ENCODE assay signal across 1 cellular context in the genomic region with DNA sequence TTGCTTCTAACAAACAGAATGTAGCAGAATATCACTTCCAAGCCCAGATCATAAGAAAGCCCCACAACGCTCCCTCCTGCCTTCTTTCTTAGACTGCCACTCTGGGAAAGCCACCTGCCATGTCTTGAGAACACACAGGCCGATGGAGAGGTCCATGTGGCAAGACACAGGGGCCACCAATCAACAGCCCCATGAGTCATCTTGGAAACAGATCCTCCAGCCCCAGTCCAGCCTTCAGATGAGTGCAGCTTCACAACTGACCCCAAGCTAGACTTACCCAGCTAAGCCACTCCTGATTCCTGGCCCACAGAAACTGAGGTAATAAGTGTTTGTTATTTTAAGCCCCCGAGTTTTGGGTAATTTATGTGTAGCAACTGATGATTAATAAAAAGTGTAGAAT.
TF ChIP-seq lines count a peak whose summit lies in the region.

No MANE protein-coding gene starts in this region.

TF ChIP-seq in GM23338, 12 proteins besides CTCF, POLR2A, EP300 and RAD21:
- TF ChIP-seq JUNB (IDR thresholded peaks at IDR 0.05; ENCODE audit: unreplicated experiment) (no peak), STAT1 (IDR thresholded peaks at IDR 0.05; ENCODE audit: unreplicated experiment) (no peak), EZH2 (IDR thresholded peaks at IDR 0.05; ENCODE audit: low read depth, unreplicated experiment) (no peak), ZNF331 (CRISPR knock-in tag; IDR thresholded peaks at IDR 0.05; ENCODE audit: low read depth) (no peak), NANOG (IDR thresholded peaks at IDR 0.05; ENCODE audit: borderline replicate concordance) (no peak), EZH2phosphoT487 (IDR thresholded peaks at IDR 0.05; ENCODE audit: unreplicated experiment) (no peak), CREB1 (CRISPR knock-in tag; IDR thresholded peaks at IDR 0.05; ENCODE audit: low read depth) (no peak)
- TF ChIP-seq, protein P1, sequence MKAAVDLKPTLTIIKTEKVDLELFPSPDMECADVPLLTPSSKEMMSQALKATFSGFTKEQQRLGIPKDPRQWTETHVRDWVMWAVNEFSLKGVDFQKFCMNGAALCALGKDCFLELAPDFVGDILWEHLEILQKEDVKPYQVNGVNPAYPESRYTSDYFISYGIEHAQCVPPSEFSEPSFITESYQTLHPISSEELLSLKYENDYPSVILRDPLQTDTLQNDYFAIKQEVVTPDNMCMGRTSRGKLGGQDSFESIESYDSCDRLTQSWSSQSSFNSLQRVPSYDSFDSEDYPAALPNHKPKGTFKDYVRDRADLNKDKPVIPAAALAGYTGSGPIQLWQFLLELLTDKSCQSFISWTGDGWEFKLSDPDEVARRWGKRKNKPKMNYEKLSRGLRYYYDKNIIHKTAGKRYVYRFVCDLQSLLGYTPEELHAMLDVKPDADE (IDR thresholded peaks at IDR 0.05) = no peak
- TF ChIP-seq, protein P2, sequence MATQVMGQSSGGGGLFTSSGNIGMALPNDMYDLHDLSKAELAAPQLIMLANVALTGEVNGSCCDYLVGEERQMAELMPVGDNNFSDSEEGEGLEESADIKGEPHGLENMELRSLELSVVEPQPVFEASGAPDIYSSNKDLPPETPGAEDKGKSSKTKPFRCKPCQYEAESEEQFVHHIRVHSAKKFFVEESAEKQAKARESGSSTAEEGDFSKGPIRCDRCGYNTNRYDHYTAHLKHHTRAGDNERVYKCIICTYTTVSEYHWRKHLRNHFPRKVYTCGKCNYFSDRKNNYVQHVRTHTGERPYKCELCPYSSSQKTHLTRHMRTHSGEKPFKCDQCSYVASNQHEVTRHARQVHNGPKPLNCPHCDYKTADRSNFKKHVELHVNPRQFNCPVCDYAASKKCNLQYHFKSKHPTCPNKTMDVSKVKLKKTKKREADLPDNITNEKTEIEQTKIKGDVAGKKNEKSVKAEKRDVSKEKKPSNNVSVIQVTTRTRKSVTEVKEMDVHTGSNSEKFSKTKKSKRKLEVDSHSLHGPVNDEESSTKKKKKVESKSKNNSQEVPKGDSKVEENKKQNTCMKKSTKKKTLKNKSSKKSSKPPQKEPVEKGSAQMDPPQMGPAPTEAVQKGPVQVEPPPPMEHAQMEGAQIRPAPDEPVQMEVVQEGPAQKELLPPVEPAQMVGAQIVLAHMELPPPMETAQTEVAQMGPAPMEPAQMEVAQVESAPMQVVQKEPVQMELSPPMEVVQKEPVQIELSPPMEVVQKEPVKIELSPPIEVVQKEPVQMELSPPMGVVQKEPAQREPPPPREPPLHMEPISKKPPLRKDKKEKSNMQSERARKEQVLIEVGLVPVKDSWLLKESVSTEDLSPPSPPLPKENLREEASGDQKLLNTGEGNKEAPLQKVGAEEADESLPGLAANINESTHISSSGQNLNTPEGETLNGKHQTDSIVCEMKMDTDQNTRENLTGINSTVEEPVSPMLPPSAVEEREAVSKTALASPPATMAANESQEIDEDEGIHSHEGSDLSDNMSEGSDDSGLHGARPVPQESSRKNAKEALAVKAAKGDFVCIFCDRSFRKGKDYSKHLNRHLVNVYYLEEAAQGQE (IDR thresholded peaks at IDR 0.05; ENCODE audit: unreplicated experiment) = no peak
- TF ChIP-seq, protein P3, sequence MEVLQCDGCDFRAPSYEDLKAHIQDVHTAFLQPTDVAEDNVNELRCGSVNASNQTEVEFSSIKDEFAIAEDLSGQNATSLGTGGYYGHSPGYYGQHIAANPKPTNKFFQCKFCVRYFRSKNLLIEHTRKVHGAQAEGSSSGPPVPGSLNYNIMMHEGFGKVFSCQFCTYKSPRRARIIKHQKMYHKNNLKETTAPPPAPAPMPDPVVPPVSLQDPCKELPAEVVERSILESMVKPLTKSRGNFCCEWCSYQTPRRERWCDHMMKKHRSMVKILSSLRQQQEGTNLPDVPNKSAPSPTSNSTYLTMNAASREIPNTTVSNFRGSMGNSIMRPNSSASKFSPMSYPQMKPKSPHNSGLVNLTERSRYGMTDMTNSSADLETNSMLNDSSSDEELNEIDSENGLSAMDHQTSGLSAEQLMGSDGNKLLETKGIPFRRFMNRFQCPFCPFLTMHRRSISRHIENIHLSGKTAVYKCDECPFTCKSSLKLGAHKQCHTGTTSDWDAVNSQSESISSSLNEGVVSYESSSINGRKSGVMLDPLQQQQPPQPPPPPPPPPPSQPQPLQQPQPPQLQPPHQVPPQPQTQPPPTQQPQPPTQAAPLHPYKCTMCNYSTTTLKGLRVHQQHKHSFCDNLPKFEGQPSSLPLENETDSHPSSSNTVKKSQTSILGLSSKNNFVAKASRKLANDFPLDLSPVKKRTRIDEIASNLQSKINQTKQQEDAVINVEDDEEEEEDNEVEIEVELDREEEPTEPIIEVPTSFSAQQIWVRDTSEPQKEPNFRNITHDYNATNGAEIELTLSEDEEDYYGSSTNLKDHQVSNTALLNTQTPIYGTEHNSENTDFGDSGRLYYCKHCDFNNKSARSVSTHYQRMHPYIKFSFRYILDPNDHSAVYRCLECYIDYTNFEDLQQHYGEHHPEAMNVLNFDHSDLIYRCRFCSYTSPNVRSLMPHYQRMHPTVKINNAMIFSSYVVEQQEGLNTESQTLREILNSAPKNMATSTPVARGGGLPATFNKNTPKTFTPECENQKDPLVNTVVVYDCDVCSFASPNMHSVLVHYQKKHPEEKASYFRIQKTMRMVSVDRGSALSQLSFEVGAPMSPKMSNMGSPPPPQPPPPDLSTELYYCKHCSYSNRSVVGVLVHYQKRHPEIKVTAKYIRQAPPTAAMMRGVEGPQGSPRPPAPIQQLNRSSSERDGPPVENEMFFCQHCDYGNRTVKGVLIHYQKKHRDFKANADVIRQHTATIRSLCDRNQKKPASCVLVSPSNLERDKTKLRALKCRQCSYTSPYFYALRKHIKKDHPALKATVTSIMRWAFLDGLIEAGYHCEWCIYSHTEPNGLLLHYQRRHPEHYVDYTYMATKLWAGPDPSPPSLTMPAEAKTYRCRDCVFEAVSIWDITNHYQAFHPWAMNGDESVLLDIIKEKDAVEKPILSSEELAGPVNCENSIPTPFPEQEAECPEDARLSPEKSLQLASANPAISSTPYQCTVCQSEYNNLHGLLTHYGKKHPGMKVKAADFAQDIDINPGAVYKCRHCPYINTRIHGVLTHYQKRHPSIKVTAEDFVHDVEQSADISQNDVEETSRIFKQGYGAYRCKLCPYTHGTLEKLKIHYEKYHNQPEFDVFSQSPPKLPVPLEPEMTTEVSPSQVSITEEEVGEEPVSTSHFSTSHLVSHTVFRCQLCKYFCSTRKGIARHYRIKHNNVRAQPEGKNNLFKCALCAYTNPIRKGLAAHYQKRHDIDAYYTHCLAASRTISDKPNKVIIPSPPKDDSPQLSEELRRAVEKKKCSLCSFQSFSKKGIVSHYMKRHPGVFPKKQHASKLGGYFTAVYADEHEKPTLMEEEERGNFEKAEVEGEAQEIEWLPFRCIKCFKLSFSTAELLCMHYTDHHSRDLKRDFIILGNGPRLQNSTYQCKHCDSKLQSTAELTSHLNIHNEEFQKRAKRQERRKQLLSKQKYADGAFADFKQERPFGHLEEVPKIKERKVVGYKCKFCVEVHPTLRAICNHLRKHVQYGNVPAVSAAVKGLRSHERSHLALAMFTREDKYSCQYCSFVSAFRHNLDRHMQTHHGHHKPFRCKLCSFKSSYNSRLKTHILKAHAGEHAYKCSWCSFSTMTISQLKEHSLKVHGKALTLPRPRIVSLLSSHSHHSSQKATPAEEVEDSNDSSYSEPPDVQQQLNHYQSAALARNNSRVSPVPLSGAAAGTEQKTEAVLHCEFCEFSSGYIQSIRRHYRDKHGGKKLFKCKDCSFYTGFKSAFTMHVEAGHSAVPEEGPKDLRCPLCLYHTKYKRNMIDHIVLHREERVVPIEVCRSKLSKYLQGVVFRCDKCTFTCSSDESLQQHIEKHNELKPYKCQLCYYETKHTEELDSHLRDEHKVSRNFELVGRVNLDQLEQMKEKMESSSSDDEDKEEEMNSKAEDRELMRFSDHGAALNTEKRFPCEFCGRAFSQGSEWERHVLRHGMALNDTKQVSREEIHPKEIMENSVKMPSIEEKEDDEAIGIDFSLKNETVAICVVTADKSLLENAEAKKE (CRISPR knock-in tag; IDR thresholded peaks at IDR 0.05) = no peak
TF ChIP-seq in GM23338: peak in this region for 0.
